13 cellular contexts compared by ENCODE assay signal in genomic region chr15:29978411-29979382, GRCh38.
A peak's percentile ranks its signal among the peaks of the same experiment; 100 is the strongest.
DNase-seq lines count a peak whose midpoint lies in the region; TF ChIP-seq lines count a peak whose summit lies in the region.
"Had no signal": no experiment of that assay in that cellular context is flagged by ENCODE, and none has a peak within 500 bp of the region (broad histone marks: within the 10 kb centered on the region; RNA-seq: fewer than 3 reads in every experiment).

No MANE protein-coding gene starts in this region.

- H3K9me3 ChIP-seq in esophagus muscularis mucosa: no peaks in the 10 kb centered on the region

- TF ChIP-seq EP300 in esophagus muscularis mucosa (IDR thresholded peaks at IDR 0.05): no peak

- intact Hi-C loops in esophagus muscularis mucosa (cut with DNase I): no loop called here

- no peaks in the 10 kb centered on the region for H3K4me1 ChIP-seq in esophagus muscularis mucosa
- H3K4me1 ChIP-seq: heart right ventricle had no signal

- 69% methylated on average over 8 of the region's 8 CpGs for WGBS in esophagus muscularis mucosa

- peaks cover 0 to 4% (median 0%) of the 10 kb centered on the region in 4 donors for H3K27me3 ChIP-seq in esophagus muscularis mucosa

- TF ChIP-seq CTCF in esophagus muscularis mucosa (IDR thresholded peaks at IDR 0.05): no peak

- no peak overlapping the region for H3K4me3 ChIP-seq in esophagus muscularis mucosa
- H3K4me3 ChIP-seq: heart right ventricle had no signal

- no peak for TF ChIP-seq POLR2A in esophagus muscularis mucosa (IDR thresholded peaks at IDR 0.05; ENCODE audit: low read depth)

- no peak overlapping the region for H3K27ac ChIP-seq in esophagus muscularis mucosa (replicated peaks in 1 of 4)
- H3K27ac ChIP-seq: heart right ventricle had no signal

- DNase-seq in AG08395 (ENCODE audit: low spot score) (peak; percentile 18), LHCN-M2 (ENCODE audit: low read depth) (peak; percentile 3), esophagus muscularis mucosa (ENCODE audit: extremely low spot score) (peak; percentile 24), midbrain (lab: John Stamatoyannopoulos, UW) (peak; percentile 81), SW480 (ENCODE audit: low spot score) (no peak), NCI-H2029 (lab: John Stamatoyannopoulos, UW) (no peak), NOMO-1 treated with DMSO at 0.1 percent for 48 hours (lab: John Stamatoyannopoulos, UW; ENCODE audit: unreplicated experiment) (no peak)
- no peak for DNase-seq in activated effector memory CD4-positive, alpha-beta T cell treated with Interleukin-2 at 50 U/mL for 16 hours
- DNase-seq: activated CD8-positive, alpha-beta T cell treated with anti-CD3 and anti-CD28 coated beads for 36 hours; effector memory CD4-positive, alpha-beta T cell; heart right ventricle; naive thymus-derived CD4-positive, alpha-beta T cell; NCI-H1092 treated with DMSO at 0.1 percent for 48 hours had no signal

- no peaks in the 10 kb centered on the region for H3K36me3 ChIP-seq in esophagus muscularis mucosa
- H3K36me3 ChIP-seq: heart right ventricle had no signal

Comparison
In these comparisons a context has a peak if more than half of its experiments do, and no peak if none do; other contexts are left out.
1. DNase-seq: peak in AG08395 (single experiment), LHCN-M2 (single experiment), esophagus muscularis mucosa (single experiment) and midbrain (single experiment); none in SW480 (single experiment), activated effector memory CD4-positive, alpha-beta T cell treated with Interleukin-2 at 50 U/mL for 16 hours (single experiment), NCI-H2029 (single experiment) and NOMO-1 treated with DMSO at 0.1 percent for 48 hours (single experiment).